Comparison of ENCODE assay signal across 8 cellular contexts in genomic region chr6:127341471-127342202, GRCh38.
A peak's percentile ranks its signal among the peaks of the same experiment; 100 is the strongest.
DNase-seq lines count a peak whose midpoint lies in the region; ATAC-seq and TF ChIP-seq lines count a peak whose summit lies in the region.

No MANE protein-coding gene starts in this region.

- peak overlapping the region; percentile 87 for H3K9ac ChIP-seq in mucosa of stomach (ENCODE audit: low read length)

- peak overlapping the region; percentile 70 for H3K4me3 ChIP-seq in RWPE2 (ENCODE audit: severe bottlenecking)
- H3K4me3 ChIP-seq in mucosa of stomach (ENCODE audit: low read length) = peak overlapping the region; percentile 92

- H3K4me1 ChIP-seq in RWPE2 (ENCODE audit: insufficient read depth, poor library complexity, severe bottlenecking) (peaks cover 22% of the 10 kb centered on the region), mucosa of stomach (ENCODE audit: control insufficient read depth, insufficient read depth, low read length) (peaks cover 21% of the 10 kb centered on the region)

- H3K36me3 ChIP-seq in RWPE2 (ENCODE audit: low read depth) (peaks cover 9% of the 10 kb centered on the region), mucosa of stomach (ENCODE audit: control insufficient read depth, insufficient read depth, low read length) (no peaks in the 10 kb centered on the region)

- in situ Hi-C loops in GM13977 (cut with MboI; ENCODE audit: low pct_unique_long_range_greater_than_20kb, low sequenced_read_pairs, unreplicated experiment) = no loop called here

- ATAC-seq in HG02642 (IDR thresholded peaks at IDR 0.05; ENCODE audit: poor library complexity, unreplicated experiment) (peak; percentile 37), RWPE2 (ENCODE audit: low read depth) (no peak)

- TF ChIP-seq CTCF in GM13977 (IDR thresholded peaks at IDR 0.05; ENCODE audit: extremely low read depth, insufficient read depth, missing control alignments) (no peak), RWPE2 (IDR thresholded peaks at IDR 0.05; ENCODE audit: poor library complexity, severe bottlenecking) (no peak)

- H3K9me3 ChIP-seq in RWPE2 (ENCODE audit: severe bottlenecking) = no peaks in the 10 kb centered on the region
- H3K9me3 ChIP-seq in mucosa of stomach (ENCODE audit: control insufficient read depth, low read length) = no peaks in the 10 kb centered on the region

- DNase-seq in GM13977 (ENCODE audit: low spot score) = peak; percentile 42
- no peak for DNase-seq in RWPE2 (ENCODE audit: low spot score)
- no peak for DNase-seq in NCI-H524 (lab: John Stamatoyannopoulos, UW)
- DNase-seq in caudate nucleus (lab: John Stamatoyannopoulos, UW) = no peak
- no peak for DNase-seq in NCI-H146 treated with DMSO at 0.1 percent for 48 hours (lab: John Stamatoyannopoulos, UW; ENCODE audit: unreplicated experiment)
- DNase-seq in COLO829 (ENCODE audit: low spot score) = no peak

- H3K27me3 ChIP-seq in RWPE2 (ENCODE audit: insufficient read depth, poor library complexity, severe bottlenecking) = no peaks in the 10 kb centered on the region
- H3K27me3 ChIP-seq in mucosa of stomach (ENCODE audit: control insufficient read depth, insufficient read depth, low read length) = no peaks in the 10 kb centered on the region

- peak overlapping the region; percentile 76 for H3K27ac ChIP-seq in RWPE2 (ENCODE audit: poor library complexity, severe bottlenecking)
- no peak overlapping the region for H3K27ac ChIP-seq in caudate nucleus (ENCODE audit: low read depth, low read length)
